18 cellular contexts compared by ENCODE assay signal in the genomic region with DNA sequence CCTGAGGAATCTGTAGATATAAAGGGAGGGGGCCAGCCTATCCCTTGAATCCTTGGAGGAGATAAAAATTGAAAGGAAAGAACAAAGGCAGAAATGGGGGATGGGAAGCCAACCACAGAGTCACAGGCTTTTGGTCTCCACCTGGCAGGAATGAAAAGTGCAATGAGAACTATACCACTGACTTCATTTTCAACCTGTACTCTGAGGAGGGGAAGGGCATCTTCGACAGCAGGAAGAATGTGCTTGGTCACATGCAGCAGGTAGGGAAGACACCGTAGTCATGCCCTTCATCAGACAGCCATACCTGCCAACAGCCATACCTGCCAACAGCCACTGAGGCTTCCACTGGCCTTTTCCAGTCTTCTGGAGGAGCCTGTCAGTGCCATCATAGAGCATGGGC. TPM values are rescaled to one million over a fixed set of nuclear protein-coding genes. Genes with fewer than 3 reads are reported as not detected.
DNase-seq lines count a peak whose midpoint lies in the region; ATAC-seq and TF ChIP-seq lines count a peak whose summit lies in the region.
"Had no signal": no experiment of that assay in that cellular context is flagged by ENCODE, and none has a peak within 500 bp of the region (broad histone marks: within the 10 kb centered on the region; RNA-seq: fewer than 3 reads in every experiment).

No MANE protein-coding gene starts in this region.

- intact Hi-C loops in right cardiac atrium (cut with DNase I): no loop called here

- peaks cover 29% of the 10 kb centered on the region for H3K4me1 ChIP-seq in cardiac muscle cell (ENCODE audit: low read depth)
- no peaks in the 10 kb centered on the region for H3K4me1 ChIP-seq in right cardiac atrium (ENCODE audit: control insufficient read depth, insufficient read depth, low read length)
- peaks cover 17% of the 10 kb centered on the region for H3K4me1 ChIP-seq in iPS-18a (ENCODE audit: control insufficient read depth, low read depth, low read length)
- H3K4me1 ChIP-seq in SJCRH30: no peaks in the 10 kb centered on the region
- H3K4me1 ChIP-seq in MM.1S (ENCODE audit: low read length): no peaks in the 10 kb centered on the region
- H3K4me1 ChIP-seq: HAP-1 had no signal

- H4K20me1 ChIP-seq in MM.1S (ENCODE audit: insufficient read depth, low read length): no peaks in the 10 kb centered on the region

- TF ChIP-seq CTCF in cardiac muscle cell (IDR thresholded peaks at IDR 0.05; ENCODE audit: low read depth, low read length) (no peak), MM.1S (IDR thresholded peaks at IDR 0.05; ENCODE audit: low read length) (no peak)

- H3K36me3 ChIP-seq in cardiac muscle cell: peaks cover 57% of the 10 kb centered on the region
- H3K36me3 ChIP-seq in iPS-18a (ENCODE audit: control insufficient read depth, low read depth, low read length): peaks cover 73% of the 10 kb centered on the region
- peaks cover 47% of the 10 kb centered on the region for H3K36me3 ChIP-seq in SJCRH30
- H3K36me3 ChIP-seq in MM.1S (replicated peaks; ENCODE audit: insufficient read depth, low read length): peaks cover 19% of the 10 kb centered on the region; the same call in 1 of the 2 replicates

- H3K9me2 ChIP-seq in MM.1S (replicated peaks; ENCODE audit: insufficient read depth, low read length): no peaks in the 10 kb centered on the region

- no peak for ATAC-seq in right cardiac atrium

- no peak overlapping the region for H3K4me3 ChIP-seq in cardiac muscle cell
- no peak overlapping the region for H3K4me3 ChIP-seq in right cardiac atrium (ENCODE audit: low read length)
- H3K4me3 ChIP-seq in Jurkat, Clone E6-1 (ENCODE audit: low read length): no peak overlapping the region
- peak overlapping the region; percentile 2 for H3K4me3 ChIP-seq in iPS-18a (ENCODE audit: low read length)
- H3K4me3 ChIP-seq in SJCRH30: no peak overlapping the region
- H3K4me3 ChIP-seq in MM.1S (ENCODE audit: low read length): no peak overlapping the region
- H3K4me3 ChIP-seq: HAP-1 had no signal

- H3K4me2 ChIP-seq in MM.1S (ENCODE audit: low read depth, low read length): no peak overlapping the region

- H3K27me3 ChIP-seq in cardiac muscle cell: no peaks in the 10 kb centered on the region
- no peaks in the 10 kb centered on the region for H3K27me3 ChIP-seq in right cardiac atrium (ENCODE audit: control insufficient read depth, insufficient read depth)
- no peaks in the 10 kb centered on the region for H3K27me3 ChIP-seq in iPS-18a (ENCODE audit: control insufficient read depth, insufficient read depth, low read length)
- no peaks in the 10 kb centered on the region for H3K27me3 ChIP-seq in SJCRH30
- H3K27me3 ChIP-seq in MM.1S (replicated peaks; ENCODE audit: insufficient read depth, low read length): no peaks in the 10 kb centered on the region

- H3K9ac ChIP-seq in iPS-18a (ENCODE audit: low read length): no peak overlapping the region
- no peak overlapping the region for H3K9ac ChIP-seq in MM.1S (ENCODE audit: low read length)

- H3K9me3 ChIP-seq in cardiac muscle cell (ENCODE audit: low read depth) (no peaks in the 10 kb centered on the region), right cardiac atrium (ENCODE audit: control insufficient read depth, low read length) (no peaks in the 10 kb centered on the region), iPS-18a (ENCODE audit: control insufficient read depth, low read depth, low read length) (no peaks in the 10 kb centered on the region), SJCRH30 (replicated peaks) (no peaks in the 10 kb centered on the region), MM.1S (replicated peaks; ENCODE audit: insufficient read depth, low read length) (no peaks in the 10 kb centered on the region)
- H3K9me3 ChIP-seq: HAP-1 had no signal

- 88% methylated on average over 2 of the region's 2 CpGs for WGBS in right cardiac atrium

- H2AFZ ChIP-seq in MM.1S (ENCODE audit: low read length): no peak overlapping the region

- DNase-seq in cardiac muscle cell (ENCODE audit: low read depth in 1 of 2, low spot score in 1 of 2) (no peak), right cardiac atrium (no peak), SJCRH30 (no peak), DMS53 treated with DMSO at 0.1 percent for 48 hours (lab: John Stamatoyannopoulos, UW; ENCODE audit: unreplicated experiment) (no peak), MM.1S (no peak)
- DNase-seq in Jurkat, Clone E6-1 (ENCODE audit: low read depth, low spot score): peak; percentile 22
- DNase-seq: COR-L47, KBM-7, NCI-H1436 treated with DMSO at 0.1 percent for 48 hours, NCI-H510A, NCI-H774, RPMI8226, SIG-M5 had no signal

- H3K79me2 ChIP-seq in MM.1S (ENCODE audit: low read length): no peaks in the 10 kb centered on the region

- H3K27ac ChIP-seq in cardiac muscle cell: peak overlapping the region; percentile 64
- no peak overlapping the region for H3K27ac ChIP-seq in right cardiac atrium (ENCODE audit: low read length)
- peak overlapping the region; percentile 10 for H3K27ac ChIP-seq in iPS-18a (ENCODE audit: low read length)
- H3K27ac ChIP-seq in SJCRH30: no peak overlapping the region
- no peak overlapping the region for H3K27ac ChIP-seq in MM.1S (ENCODE audit: low read length)
- H3K27ac ChIP-seq: C4-2B had no signal

- no peaks in the 10 kb centered on the region for H3F3A ChIP-seq in MM.1S (ENCODE audit: insufficient read depth, low read length)

RNA-seq across cellular contexts. Expression of gene ASB8, which starts 13.4 kb away (rescaled TPM):
- total RNA-seq in cardiac muscle cell (41.2 and 47.9 TPM in 2 replicates), right cardiac atrium (10 to 100 TPM; 58.5 to 69.9 (median 62.4) TPM)
- polyA plus RNA-seq in cardiac muscle cell (53.0 and 62.0 TPM in 2 replicates), right cardiac atrium (33.4 TPM)
- 42.6 TPM for polyA plus RNA-seq in Jurkat, Clone E6-1 (2012; ENCODE audit: insufficient read depth, insufficient read length)
- 29.1 and 31.2 TPM in 2 replicates for total RNA-seq in SJCRH30 (2014; rRNA removed; shearing (Covaris generic))

RNA-seq across cellular contexts. Expression of gene PFKM, which starts 24.7 kb away (rescaled TPM):
- 118 and 152 TPM in 2 replicates for total RNA-seq in cardiac muscle cell
- polyA plus RNA-seq in cardiac muscle cell: 148 and 163 TPM in 2 replicates
- total RNA-seq in right cardiac atrium: 100 to 1,000 TPM; 322 to 429 (median 358) TPM
- polyA plus RNA-seq in right cardiac atrium: 204 TPM
- 5.4 TPM for polyA plus RNA-seq in Jurkat, Clone E6-1 (2012; ENCODE audit: insufficient read depth, insufficient read length)
- 64.4 and 69.3 TPM in 2 replicates for total RNA-seq in SJCRH30 (2014; rRNA removed; shearing (Covaris generic))

RNA-seq across cellular contexts. Expression of gene SENP1, which starts 38.0 kb away (rescaled TPM):
- total RNA-seq in cardiac muscle cell (13.2 and 20.4 TPM in 2 replicates), right cardiac atrium (10 to 100 TPM in 1 of 4 donors, 1 to 10 TPM in 3; 7.7 to 12.8 (median 9.0) TPM)
- polyA plus RNA-seq in cardiac muscle cell (16.7 and 17.1 TPM in 2 replicates), right cardiac atrium (2.8 TPM)
- 19.3 TPM for polyA plus RNA-seq in Jurkat, Clone E6-1 (2012; ENCODE audit: insufficient read depth, insufficient read length)
- total RNA-seq in SJCRH30 (2014; rRNA removed; shearing (Covaris generic)): 53.6 and 53.9 TPM in 2 replicates

RNA-seq across cellular contexts. Expression of gene CCDC184, which starts 39.5 kb away (rescaled TPM):
- total RNA-seq in cardiac muscle cell: 0.45 and 1.7 TPM in 2 replicates
- polyA plus RNA-seq in cardiac muscle cell: not detected in 2 replicates
- 1 to 10 TPM in 1 of 4 donors, under 1 TPM in 3; 0.71 to 1.1 (median 0.84) TPM for total RNA-seq in right cardiac atrium
- 0.57 TPM for polyA plus RNA-seq in right cardiac atrium
- not detected for polyA plus RNA-seq in Jurkat, Clone E6-1 (2012; ENCODE audit: insufficient read depth, insufficient read length)
- total RNA-seq in SJCRH30 (2014; rRNA removed; shearing (Covaris generic)): 5.1 and 5.6 TPM in 2 replicates

RNA-seq across cellular contexts. Expression of gene OR10AD1, which starts 59.2 kb away (rescaled TPM):
- not detected in 2 replicates for total RNA-seq in cardiac muscle cell
- polyA plus RNA-seq in cardiac muscle cell: not detected in 2 replicates
- total RNA-seq in right cardiac atrium: not detected
- polyA plus RNA-seq in right cardiac atrium: not detected
- polyA plus RNA-seq in Jurkat, Clone E6-1 (2012; ENCODE audit: insufficient read depth, insufficient read length): not detected
- total RNA-seq in SJCRH30 (2014; rRNA removed; shearing (Covaris generic)): not detected in 2 replicates
- total RNA-seq: A673, HT1080 had no signal

Comparison
In these comparisons a context has a peak if more than half of its experiments do, and no peak if none do; other contexts are left out.
1. H3K27ac ChIP-seq: peak in cardiac muscle cell (single experiment) and iPS-18a (single experiment); none in right cardiac atrium (single experiment), SJCRH30 (single experiment) and MM.1S (single experiment).